In genomic region chr14:75092698-75093097, GRCh38 we compare ENCODE assay signal across 1 cellular context.
TF ChIP-seq lines count a peak whose summit lies in the region.

No MANE protein-coding gene starts in this region.

TF ChIP-seq in GM23338, 12 proteins besides CTCF, POLR2A, EP300 and RAD21 (continued from another document):
- TF ChIP-seq REST (IDR thresholded peaks at IDR 0.05; ENCODE audit: unreplicated experiment), result no peak
- no peak for TF ChIP-seq ZNF331 (CRISPR knock-in tag; IDR thresholded peaks at IDR 0.05; ENCODE audit: low read depth)
- no peak for TF ChIP-seq ZNF114 (CRISPR knock-in tag; IDR thresholded peaks at IDR 0.05)
- TF ChIP-seq STAT1 (IDR thresholded peaks at IDR 0.05; ENCODE audit: unreplicated experiment), result no peak
- TF ChIP-seq JUNB (IDR thresholded peaks at IDR 0.05; ENCODE audit: unreplicated experiment), result no peak
